Comparison of ENCODE assay signal across 1 cellular context in genomic region chr16:67278773-67279295, GRCh38.
TF ChIP-seq lines count a peak whose summit lies in the region.

No MANE protein-coding gene starts in this region.

TF ChIP-seq in HepG2, 621 proteins besides CTCF, POLR2A, EP300 and RAD21 (continued from another document and continues in another):
- TF ChIP-seq ZNF280B (CRISPR knock-in tag; IDR thresholded peaks at IDR 0.05; ENCODE audit: borderline replicate concordance) (peak; percentile 25; the same call in 1 of the 2 replicates), TRIM24 (CRISPR knock-in tag; IDR thresholded peaks at IDR 0.05) (no peak), ARNT2 (CRISPR knock-in tag; IDR thresholded peaks at IDR 0.05; ENCODE audit: low read depth) (no peak), HMGA1 (CRISPR knock-in tag; conservative IDR thresholded peaks at IDR 0.05) (no peak), AKAP8 (CRISPR knock-in tag; IDR thresholded peaks at IDR 0.05) (no peak), ZC3H13 (CRISPR knock-in tag; IDR thresholded peaks at IDR 0.05) (no peak), ZNF101 (CRISPR knock-in tag; IDR thresholded peaks at IDR 0.05; ENCODE audit: borderline replicate concordance, low read depth) (no peak), ZNF224 (CRISPR knock-in tag; IDR thresholded peaks at IDR 0.05) (no peak; the same call in 1 of the 2 replicates), RORA (CRISPR knock-in tag; IDR thresholded peaks at IDR 0.05) (no peak), ZNF275 (CRISPR knock-in tag; IDR thresholded peaks at IDR 0.05; ENCODE audit: borderline replicate concordance) (0 out of 2 replicates have a peak, but pooled peaks have one; percentile 26), JUN (CRISPR knock-in tag; IDR thresholded peaks at IDR 0.05) (no peak), PBX2 (CRISPR knock-in tag; IDR thresholded peaks at IDR 0.05) (no peak), ZNF292 (CRISPR knock-in tag; IDR thresholded peaks at IDR 0.05; ENCODE audit: borderline replicate concordance, low read depth) (no peak), MAFG (CRISPR knock-in tag; IDR thresholded peaks at IDR 0.05) (no peak), ZNF670 (CRISPR knock-in tag; IDR thresholded peaks at IDR 0.05; ENCODE audit: borderline replicate concordance) (peak; percentile 64; the same call in 1 of the 2 replicates), HMGXB3 (CRISPR knock-in tag; IDR thresholded peaks at IDR 0.05; ENCODE audit: borderline replicate concordance) (0 out of 2 replicates have a peak, but pooled peaks have one; percentile 38), BCLAF1 (IDR thresholded peaks at IDR 0.05) (no peak), HNRNPL (IDR thresholded peaks at IDR 0.05; ENCODE audit: low read depth, low read length) (peak; percentile 81; the same call in 1 of the 2 replicates), ZNF549 (CRISPR knock-in tag; IDR thresholded peaks at IDR 0.05) (no peak), KLF6 (CRISPR knock-in tag; IDR thresholded peaks at IDR 0.05) (no peak), GABPB1 (CRISPR knock-in tag; IDR thresholded peaks at IDR 0.05) (peak; percentile 76), ZNF644 (CRISPR knock-in tag; IDR thresholded peaks at IDR 0.05; ENCODE audit: low read depth) (no peak), SAFB2 (CRISPR knock-in tag; IDR thresholded peaks at IDR 0.05; ENCODE audit: borderline replicate concordance, low read depth) (no peak), TGIF2 (CRISPR knock-in tag; IDR thresholded peaks at IDR 0.05) (0 out of 2 replicates have a peak, but pooled peaks have one; percentile 52), MEIS1 (CRISPR knock-in tag; IDR thresholded peaks at IDR 0.05; ENCODE audit: borderline replicate concordance) (no peak), ZNF713 (CRISPR knock-in tag; IDR thresholded peaks at IDR 0.05) (no peak), FOXM1 (CRISPR knock-in tag; IDR thresholded peaks at IDR 0.05) (peak; percentile 82; the same call in 1 of the 2 replicates), ZNF660 (CRISPR knock-in tag; IDR thresholded peaks at IDR 0.05; ENCODE audit: borderline replicate concordance, low read depth) (no peak), ZNF44 (CRISPR knock-in tag; IDR thresholded peaks at IDR 0.05) (no peak), ASH2L (IDR thresholded peaks at IDR 0.05; ENCODE audit: insufficient read length, low read depth, low read length) (peak; percentile 22), DR1 (CRISPR knock-in tag; IDR thresholded peaks at IDR 0.05) (no peak), ZNF407 (CRISPR knock-in tag; IDR thresholded peaks at IDR 0.05; ENCODE audit: not compliant biosample characterization) (no peak)
- TF ChIP-seq, protein P1, sequence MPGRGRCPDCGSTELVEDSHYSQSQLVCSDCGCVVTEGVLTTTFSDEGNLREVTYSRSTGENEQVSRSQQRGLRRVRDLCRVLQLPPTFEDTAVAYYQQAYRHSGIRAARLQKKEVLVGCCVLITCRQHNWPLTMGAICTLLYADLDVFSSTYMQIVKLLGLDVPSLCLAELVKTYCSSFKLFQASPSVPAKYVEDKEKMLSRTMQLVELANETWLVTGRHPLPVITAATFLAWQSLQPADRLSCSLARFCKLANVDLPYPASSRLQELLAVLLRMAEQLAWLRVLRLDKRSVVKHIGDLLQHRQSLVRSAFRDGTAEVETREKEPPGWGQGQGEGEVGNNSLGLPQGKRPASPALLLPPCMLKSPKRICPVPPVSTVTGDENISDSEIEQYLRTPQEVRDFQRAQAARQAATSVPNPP (CRISPR knock-in tag; IDR thresholded peaks at IDR 0.05): no peak
- TF ChIP-seq, protein P2, sequence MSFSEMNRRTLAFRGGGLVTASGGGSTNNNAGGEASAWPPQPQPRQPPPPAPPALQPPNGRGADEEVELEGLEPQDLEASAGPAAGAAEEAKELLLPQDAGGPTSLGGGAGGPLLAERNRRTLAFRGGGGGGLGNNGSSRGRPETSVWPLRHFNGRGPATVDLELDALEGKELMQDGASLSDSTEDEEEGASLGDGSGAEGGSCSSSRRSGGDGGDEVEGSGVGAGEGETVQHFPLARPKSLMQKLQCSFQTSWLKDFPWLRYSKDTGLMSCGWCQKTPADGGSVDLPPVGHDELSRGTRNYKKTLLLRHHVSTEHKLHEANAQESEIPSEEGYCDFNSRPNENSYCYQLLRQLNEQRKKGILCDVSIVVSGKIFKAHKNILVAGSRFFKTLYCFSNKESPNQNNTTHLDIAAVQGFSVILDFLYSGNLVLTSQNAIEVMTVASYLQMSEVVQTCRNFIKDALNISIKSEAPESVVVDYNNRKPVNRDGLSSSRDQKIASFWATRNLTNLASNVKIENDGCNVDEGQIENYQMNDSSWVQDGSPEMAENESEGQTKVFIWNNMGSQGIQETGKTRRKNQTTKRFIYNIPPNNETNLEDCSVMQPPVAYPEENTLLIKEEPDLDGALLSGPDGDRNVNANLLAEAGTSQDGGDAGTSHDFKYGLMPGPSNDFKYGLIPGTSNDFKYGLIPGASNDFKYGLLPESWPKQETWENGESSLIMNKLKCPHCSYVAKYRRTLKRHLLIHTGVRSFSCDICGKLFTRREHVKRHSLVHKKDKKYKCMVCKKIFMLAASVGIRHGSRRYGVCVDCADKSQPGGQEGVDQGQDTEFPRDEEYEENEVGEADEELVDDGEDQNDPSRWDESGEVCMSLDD (CRISPR knock-in tag; IDR thresholded peaks at IDR 0.05; ENCODE audit: borderline replicate concordance): peak; percentile 58
